ENCODE assay signal across 7 cellular contexts in genomic region chr18:78905334-78905733, GRCh38.
"Had no signal": no experiment of that assay in that cellular context is flagged by ENCODE, and none has a peak within 500 bp of the region (broad histone marks: within the 10 kb centered on the region; RNA-seq: fewer than 3 reads in every experiment).

No MANE protein-coding gene starts in this region.

- H3K4me3 Mint-ChIP-seq: GM23338, H9, IgD-negative memory B cell had no signal

- H3K4me3 ChIP-seq: GM23338 had no signal

- ATAC-seq: GM23338, HepG2 had no signal

- H3K9me3 Mint-ChIP-seq: IgD-negative memory B cell had no signal

- H3K27ac ChIP-seq: HL-60 had no signal

- H3K27ac Mint-ChIP-seq: GM23338, H9, IgD-negative memory B cell had no signal

- DNase-seq: H9, HCEC 1CT, KBM-7 had no signal
